Comparison of ENCODE assay signal across 11 cellular contexts in genomic region chr4:70754470-70754869, GRCh38.
DNase-seq lines count a peak whose midpoint lies in the region; ATAC-seq and FAIRE-seq lines count a peak whose summit lies in the region.
"Had no signal": no experiment of that assay in that cellular context is flagged by ENCODE, and none has a peak within 500 bp of the region (broad histone marks: within the 10 kb centered on the region; RNA-seq: fewer than 3 reads in every experiment).

No MANE protein-coding gene starts in this region.

- peak; percentile 66 for FAIRE-seq in G401.6 (lab: Jason Lieb, UNC)

- ATAC-seq in GM19452 (IDR thresholded peaks at IDR 0.05; ENCODE audit: unreplicated experiment) (peak; percentile 59), HG02981 (IDR thresholded peaks at IDR 0.05; ENCODE audit: unreplicated experiment) (peak; percentile 75)
- ATAC-seq: left lobe of liver had no signal

- DNase-seq in NOMO-1 (lab: John Stamatoyannopoulos, UW; ENCODE audit: unreplicated experiment in 2 of 2): peak; percentile 44 to 96
- DNase-seq in NCI-H748 (lab: John Stamatoyannopoulos, UW; ENCODE audit: unreplicated experiment): no peak
- DNase-seq in Ammon's horn (ENCODE audit: low spot score): no peak
- DNase-seq in effector CD4-positive, alpha-beta T cell: no peak
- DNase-seq in NCI-H774 (lab: John Stamatoyannopoulos, UW): no peak
- DNase-seq: NCI-H2107, posterior cingulate gyrus had no signal

Comparison
In these comparisons a context has a peak if more than half of its experiments do, and no peak if none do; other contexts are left out.
1. DNase-seq: peak in NOMO-1 (2 of 2); none in NCI-H748 (single experiment), Ammon's horn (single experiment), effector CD4-positive, alpha-beta T cell (single experiment) and NCI-H774 (single experiment).